Comparison of ENCODE assay signal across 16 cellular contexts in genomic region chr17:27956601-27957445, GRCh38.
DNase-seq lines count a peak whose midpoint lies in the region; ATAC-seq and TF ChIP-seq lines count a peak whose summit lies in the region.
"Had no signal": no experiment of that assay in that cellular context is flagged by ENCODE, and none has a peak within 500 bp of the region (broad histone marks: within the 10 kb centered on the region; RNA-seq: fewer than 3 reads in every experiment).

No MANE protein-coding gene starts in this region.

- TF ChIP-seq POLR2A in thyroid gland (IDR thresholded peaks at IDR 0.05): no peak

- H3K9me3 ChIP-seq in thyroid gland: no peaks in the 10 kb centered on the region
- H3K9me3 ChIP-seq: colonic mucosa had no signal

- ATAC-seq in left ventricle myocardium superior (peak; percentile 30), Right ventricle myocardium inferior (no peak), esophagus mucosa (no peak)

- H3K36me3 ChIP-seq in thyroid gland: no peaks in the 10 kb centered on the region
- no peaks in the 10 kb centered on the region for H3K36me3 ChIP-seq in brain microvascular endothelial cell (replicated peaks)
- H3K36me3 ChIP-seq: colonic mucosa had no signal

- H3K27ac ChIP-seq in thyroid gland: no peak overlapping the region
- H3K27ac ChIP-seq in brain microvascular endothelial cell: no peak overlapping the region
- H3K27ac ChIP-seq: colonic mucosa, SK-N-MC had no signal

- in situ Hi-C loops in brain microvascular endothelial cell (cut with HindIII; ENCODE audit: low pct_ligation_motif_present, low sequenced_read_pairs): no loop called here

- intact Hi-C loops in left ventricle myocardium superior (cut with micrococcal nuclease) (no loop called here), Right ventricle myocardium inferior (cut with DNase I) (no loop called here), thyroid gland (cut with DNase I) (no loop called here)

- H3K4me3 ChIP-seq in fibroblast of mammary gland (ENCODE audit: control insufficient read depth, low read depth, low read length): no peak overlapping the region
- H3K4me3 ChIP-seq in thyroid gland (replicated peaks in 1 of 3): no peak overlapping the region
- no peak overlapping the region for H3K4me3 ChIP-seq in brain microvascular endothelial cell (ENCODE audit: low read depth, low read length)
- H3K4me3 ChIP-seq: colonic mucosa, SK-N-MC had no signal

- peaks cover 5 to 20% of the 10 kb centered on the region in 2 donors for H3K4me1 ChIP-seq in thyroid gland
- H3K4me1 ChIP-seq: colonic mucosa had no signal

- TF ChIP-seq CTCF in fibroblast of mammary gland (conservative IDR thresholded peaks at IDR 0.05; ENCODE audit: control insufficient read depth, insufficient read depth, low read depth, low read length) (no peak), thyroid gland (IDR thresholded peaks at IDR 0.05) (no peak), brain microvascular endothelial cell (IDR thresholded peaks at IDR 0.05; ENCODE audit: low read depth, low read length, missing control alignments) (no peak)

- H3K27me3 ChIP-seq in thyroid gland (no peaks in the 10 kb centered on the region), brain microvascular endothelial cell (replicated peaks) (no peaks in the 10 kb centered on the region)
- H3K27me3 ChIP-seq: colonic mucosa had no signal

- WGBS in thyroid gland, 2 donors: 82 to 88% methylated on average over 11 to 13 of the region's 13 CpGs

- DNase-seq in left ventricle myocardium superior: no peak
- no peak for DNase-seq in Right ventricle myocardium inferior (ENCODE audit: missing footprints)
- peak; percentile 53 for DNase-seq in SK-N-DZ (ENCODE audit: low spot score)
- DNase-seq in fibroblast of mammary gland (ENCODE audit: low read depth): peak; percentile 8
- no peak for DNase-seq in thyroid gland
- no peak for DNase-seq in brain microvascular endothelial cell
- no peak for DNase-seq in NCI-H2029 (lab: John Stamatoyannopoulos, UW)
- DNase-seq: activated CD4-positive, CD25-positive, alpha-beta regulatory T cell; activated CD8-positive, alpha-beta memory T cell treated with anti-CD3 and anti-CD28 coated beads, Interleukin-2, amount 50 U/mL, for 4 hours; activated naive CD8-positive, alpha-beta T cell treated with anti-CD3 and anti-CD28 coated beads, Interleukin-2, amount 10 ng/mL, durations not matched to agents 7 days and 5 days; colonic mucosa; DND-41; MV-4-11; NK-92 treated with Interleukin-12 subunit alpha and Interleukin-12 subunit beta, amount 100 ng/mL, for 24 hours had no signal

Comparison
In these comparisons a context has a peak if more than half of its experiments do, and no peak if none do; other contexts are left out.
1. DNase-seq: peak in SK-N-DZ (single experiment) and fibroblast of mammary gland (single experiment); none in left ventricle myocardium superior (single experiment), Right ventricle myocardium inferior (single experiment), thyroid gland (0 of 2), brain microvascular endothelial cell (single experiment) and NCI-H2029 (single experiment).